In genomic region chr5:53985796-53986195, GRCh38 we compare ENCODE assay signal across 2 cellular contexts.
"Had no signal": no experiment of that assay in that cellular context is flagged by ENCODE, and none has a peak within 500 bp of the region (broad histone marks: within the 10 kb centered on the region; RNA-seq: fewer than 3 reads in every experiment).

No MANE protein-coding gene starts in this region.

- H3K4me3 ChIP-seq: GM12878 had no signal

- DNase-seq: GF-D8 had no signal
